Comparison of ENCODE assay signal across 14 cellular contexts in genomic region chr20:3473944-3474343, GRCh38. TPM values are rescaled to one million over a fixed set of nuclear protein-coding genes. Genes with fewer than 3 reads are reported as not detected.
A peak's percentile ranks its signal among the peaks of the same experiment; 100 is the strongest.
DNase-seq lines count a peak whose midpoint lies in the region; ATAC-seq and TF ChIP-seq lines count a peak whose summit lies in the region.
"Had no signal": no experiment of that assay in that cellular context is flagged by ENCODE, and none has a peak within 500 bp of the region (broad histone marks: within the 10 kb centered on the region; RNA-seq: fewer than 3 reads in every experiment).

No MANE protein-coding gene starts in this region.

- no peak for TF ChIP-seq POLR2A in gastrocnemius medialis (IDR thresholded peaks at IDR 0.05)

- no peaks in the 10 kb centered on the region for H3K9me3 Mint-ChIP-seq in activated CD8-positive, alpha-beta T cell treated with anti-CD3 and anti-CD28 coated beads for 36 hours
- no peaks in the 10 kb centered on the region for H3K9me3 Mint-ChIP-seq in activated CD8-positive, alpha-beta T cell treated with anti-CD3 and anti-CD28 coated beads, Interleukin-2, amount 10 ng/mL, durations not matched to agents 7 days and 5 days (ENCODE audit: insufficient read depth)
- H3K9me3 Mint-ChIP-seq in progenitor cell of endocrine pancreas (ENCODE audit: low read depth), result no peaks in the 10 kb centered on the region

- H3K9me3 ChIP-seq in duodenal mucosa (ENCODE audit: control insufficient read depth in 1 of 2, low read length in 2 of 2) (no peaks in the 10 kb centered on the region), left ventricle myocardium inferior (replicated peaks) (no peaks in the 10 kb centered on the region), gastrocnemius medialis (no peaks in the 10 kb centered on the region)
- H3K9me3 ChIP-seq: ovary, suprapubic skin had no signal

- in situ Hi-C loops in gastrocnemius medialis (cut with MboI; ENCODE audit: low sequenced_read_pairs in 4 of 4), result no loop called here

- H3K36me3 Mint-ChIP-seq in activated CD8-positive, alpha-beta T cell treated with anti-CD3 and anti-CD28 coated beads for 36 hours (ENCODE audit: low read depth), result peaks cover 2% of the 10 kb centered on the region
- no peaks in the 10 kb centered on the region for H3K36me3 Mint-ChIP-seq in activated CD8-positive, alpha-beta T cell treated with anti-CD3 and anti-CD28 coated beads, Interleukin-2, amount 10 ng/mL, durations not matched to agents 7 days and 5 days (ENCODE audit: low read depth)
- peaks cover 7% of the 10 kb centered on the region for H3K36me3 Mint-ChIP-seq in progenitor cell of endocrine pancreas (ENCODE audit: insufficient read depth)

- peak overlapping the region; percentile 80 to 88 for H3K4me3 ChIP-seq in duodenal mucosa (ENCODE audit: low read depth in 1 of 2, low read length in 2 of 2)
- no peak overlapping the region for H3K4me3 ChIP-seq in left ventricle myocardium inferior
- no peak overlapping the region for H3K4me3 ChIP-seq in gastrocnemius medialis
- H3K4me3 ChIP-seq: ovary, suprapubic skin had no signal

- CTCF ChIA-PET in activated CD8-positive, alpha-beta T cell treated with anti-CD3 and anti-CD28 coated beads for 36 hours (lab: Charles Lee), result interaction anchor here (1.2 to 1.5 kb wide), 2 partner anchors 11 to 90 kb away, joined by 3 to 5 read pairs; no protein-coding TSS in a partner anchor
- CTCF ChIA-PET in activated CD8-positive, alpha-beta T cell treated with anti-CD3 and anti-CD28 coated beads, Interleukin-2, amount 10 ng/mL, durations not matched to agents 7 days and 5 days (lab: Charles Lee), result no interaction called here

- peak overlapping the region in 1 of 2 donors; percentile 13 for H3K9ac ChIP-seq in duodenal mucosa (ENCODE audit: low read depth in 1 of 2, low read length in 2 of 2)

- no peak for TF ChIP-seq CTCF in activated CD8-positive, alpha-beta T cell treated with anti-CD3 and anti-CD28 coated beads for 36 hours (IDR thresholded peaks at IDR 0.05)
- TF ChIP-seq CTCF in progenitor cell of endocrine pancreas (IDR thresholded peaks at IDR 0.05; ENCODE audit: unreplicated experiment) (no peak), left ventricle myocardium inferior (IDR thresholded peaks at IDR 0.05; ENCODE audit: borderline replicate concordance) (no peak), gastrocnemius medialis (IDR thresholded peaks at IDR 0.05 in 4 of 5, conservative IDR thresholded peaks at IDR 0.05 in 1 of 5) (no peak)

- no peak overlapping the region for H3K27ac Mint-ChIP-seq in activated CD8-positive, alpha-beta T cell treated with anti-CD3 and anti-CD28 coated beads for 36 hours
- H3K27ac Mint-ChIP-seq in activated CD8-positive, alpha-beta T cell treated with anti-CD3 and anti-CD28 coated beads, Interleukin-2, amount 10 ng/mL, durations not matched to agents 7 days and 5 days, result no peak overlapping the region
- H3K27ac Mint-ChIP-seq in progenitor cell of endocrine pancreas, result peak overlapping the region; percentile 65

- intact Hi-C loops in activated CD8-positive, alpha-beta T cell treated with anti-CD3 and anti-CD28 coated beads for 36 hours (cut with micrococcal nuclease), result no loop called here
- intact Hi-C loops in left ventricle myocardium inferior (cut with micrococcal nuclease), result no loop called here
- intact Hi-C loops in gastrocnemius medialis (cut with DNase I; ENCODE audit: low total_unique reads), result no loop called here

- POLR2A ChIA-PET in activated CD8-positive, alpha-beta T cell treated with anti-CD3 and anti-CD28 coated beads for 36 hours (lab: Charles Lee), result no interaction called here
- POLR2A ChIA-PET in activated CD8-positive, alpha-beta T cell treated with anti-CD3 and anti-CD28 coated beads, Interleukin-2, amount 10 ng/mL, durations not matched to agents 7 days and 5 days (lab: Charles Lee), result no interaction called here

- no peak overlapping the region for H3K4me3 Mint-ChIP-seq in activated CD8-positive, alpha-beta T cell treated with anti-CD3 and anti-CD28 coated beads for 36 hours
- no peak overlapping the region for H3K4me3 Mint-ChIP-seq in activated CD8-positive, alpha-beta T cell treated with anti-CD3 and anti-CD28 coated beads, Interleukin-2, amount 10 ng/mL, durations not matched to agents 7 days and 5 days
- peak overlapping the region; percentile 88 for H3K4me3 Mint-ChIP-seq in progenitor cell of endocrine pancreas (ENCODE audit: low read depth)

- no peaks in the 10 kb centered on the region for H3K27me3 Mint-ChIP-seq in activated CD8-positive, alpha-beta T cell treated with anti-CD3 and anti-CD28 coated beads for 36 hours
- no peaks in the 10 kb centered on the region for H3K27me3 Mint-ChIP-seq in activated CD8-positive, alpha-beta T cell treated with anti-CD3 and anti-CD28 coated beads, Interleukin-2, amount 10 ng/mL, durations not matched to agents 7 days and 5 days (ENCODE audit: low read depth)
- H3K27me3 Mint-ChIP-seq in progenitor cell of endocrine pancreas, result no peaks in the 10 kb centered on the region

- peak; percentile 12 for DNase-seq in activated CD8-positive, alpha-beta T cell treated with anti-CD3 and anti-CD28 coated beads for 36 hours
- no peak for DNase-seq in activated CD8-positive, alpha-beta T cell treated with anti-CD3 and anti-CD28 coated beads, Interleukin-2, amount 10 ng/mL, durations not matched to agents 7 days and 5 days
- DNase-seq in NCI-H187 (lab: John Stamatoyannopoulos, UW) (peak; percentile 32 to 33), progenitor cell of endocrine pancreas (ENCODE audit: low spot score, unreplicated experiment) (no peak), left ventricle myocardium inferior (no peak), gastrocnemius medialis (no peak)
- no peak for DNase-seq in activated effector memory CD4-positive, alpha-beta T cell treated with Interleukin-2 at 50 U/mL for 16 hours
- DNase-seq: left cardiac atrium; MM.1S; NCI-H2081 treated with DMSO at 0.1 percent for 48 hours; ovary; stimulated activated CD4-positive, alpha-beta T cell treated with anti-CD3 and anti-CD28 coated beads, Interleukin-4, amount 100 ng/mL, for 1 hour had no signal

- H3K36me3 ChIP-seq in duodenal mucosa (ENCODE audit: control insufficient read depth in 1 of 2, insufficient read depth in 2 of 2, low read length in 2 of 2), result peaks cover 0 to 3% of the 10 kb centered on the region in 2 donors
- H3K36me3 ChIP-seq in left ventricle myocardium inferior, result no peaks in the 10 kb centered on the region
- no peaks in the 10 kb centered on the region for H3K36me3 ChIP-seq in gastrocnemius medialis
- H3K36me3 ChIP-seq: ovary, suprapubic skin had no signal

- H3K27ac ChIP-seq in duodenal mucosa (ENCODE audit: low read depth, low read length) (no peak overlapping the region), left ventricle myocardium inferior (replicated peaks) (no peak overlapping the region), gastrocnemius medialis (no peak overlapping the region)
- H3K27ac ChIP-seq: ovary, suprapubic skin had no signal

- peaks cover 28 to 32% of the 10 kb centered on the region in 2 donors for H3K4me1 ChIP-seq in duodenal mucosa (ENCODE audit: control insufficient read depth in 1 of 2, insufficient read depth in 2 of 2, low read length in 2 of 2)
- H3K4me1 ChIP-seq in left ventricle myocardium inferior, result peaks cover 42% of the 10 kb centered on the region
- peaks cover 29 to 34% of the 10 kb centered on the region in 2 donors for H3K4me1 ChIP-seq in gastrocnemius medialis

- H3K4me1 Mint-ChIP-seq in activated CD8-positive, alpha-beta T cell treated with anti-CD3 and anti-CD28 coated beads for 36 hours (ENCODE audit: low read depth), result peaks cover 30% of the 10 kb centered on the region
- H3K4me1 Mint-ChIP-seq in activated CD8-positive, alpha-beta T cell treated with anti-CD3 and anti-CD28 coated beads, Interleukin-2, amount 10 ng/mL, durations not matched to agents 7 days and 5 days (ENCODE audit: low read depth), result peaks cover 27% of the 10 kb centered on the region
- peaks cover 25% of the 10 kb centered on the region for H3K4me1 Mint-ChIP-seq in progenitor cell of endocrine pancreas (ENCODE audit: low read depth)

- no peaks in the 10 kb centered on the region for H3K27me3 ChIP-seq in duodenal mucosa (ENCODE audit: control insufficient read depth in 1 of 2, insufficient read depth in 2 of 2, low read length in 2 of 2)
- H3K27me3 ChIP-seq in left ventricle myocardium inferior (ENCODE audit: low read depth), result no peaks in the 10 kb centered on the region
- H3K27me3 ChIP-seq in gastrocnemius medialis, result no peaks in the 10 kb centered on the region
- H3K27me3 ChIP-seq: ovary, suprapubic skin had no signal

- ATAC-seq in activated CD8-positive, alpha-beta T cell treated with anti-CD3 and anti-CD28 coated beads for 36 hours, result no peak
- no peak for ATAC-seq in activated CD8-positive, alpha-beta T cell treated with anti-CD3 and anti-CD28 coated beads, Interleukin-2, amount 10 ng/mL, durations not matched to agents 7 days and 5 days
- ATAC-seq in gastrocnemius medialis, result no peak
- ATAC-seq: left cardiac atrium had no signal

RNA-seq across cellular contexts. Expression of gene ATRN, which starts 3.1 kb away (rescaled TPM):
- 1 to 10 TPM; 8.2 to 8.6 TPM for total RNA-seq in activated CD8-positive, alpha-beta T cell treated with anti-CD3 and anti-CD28 coated beads for 36 hours
- 1 to 10 TPM; 8.1 to 8.5 TPM for total RNA-seq in activated CD8-positive, alpha-beta T cell treated with anti-CD3 and anti-CD28 coated beads, Interleukin-2, amount 10 ng/mL, durations not matched to agents 7 days and 5 days
- total RNA-seq in progenitor cell of endocrine pancreas, result 54.5 and 55.2 TPM in 2 replicates
- 32.4 TPM for total RNA-seq in left ventricle myocardium inferior
- total RNA-seq in gastrocnemius medialis, result 10 to 100 TPM; 14.4 to 20.0 (median 16.3) TPM

Comparison
In these comparisons a context has a peak if more than half of its experiments do, and no peak if none do; other contexts are left out.
1. DNase-seq: peak in activated CD8-positive, alpha-beta T cell treated with anti-CD3 and anti-CD28 coated beads for 36 hours (single experiment) and NCI-H187 (2 of 2); none in activated CD8-positive, alpha-beta T cell treated with anti-CD3 and anti-CD28 coated beads, Interleukin-2, amount 10 ng/mL, durations not matched to agents 7 days and 5 days (single experiment), progenitor cell of endocrine pancreas (single experiment), activated effector memory CD4-positive, alpha-beta T cell treated with Interleukin-2 at 50 U/mL for 16 hours (single experiment), left ventricle myocardium inferior (single experiment) and gastrocnemius medialis (0 of 2).
2. H3K4me3 ChIP-seq: peak in duodenal mucosa (2 of 2); none in left ventricle myocardium inferior (single experiment) and gastrocnemius medialis (0 of 4).